In the genomic region with DNA sequence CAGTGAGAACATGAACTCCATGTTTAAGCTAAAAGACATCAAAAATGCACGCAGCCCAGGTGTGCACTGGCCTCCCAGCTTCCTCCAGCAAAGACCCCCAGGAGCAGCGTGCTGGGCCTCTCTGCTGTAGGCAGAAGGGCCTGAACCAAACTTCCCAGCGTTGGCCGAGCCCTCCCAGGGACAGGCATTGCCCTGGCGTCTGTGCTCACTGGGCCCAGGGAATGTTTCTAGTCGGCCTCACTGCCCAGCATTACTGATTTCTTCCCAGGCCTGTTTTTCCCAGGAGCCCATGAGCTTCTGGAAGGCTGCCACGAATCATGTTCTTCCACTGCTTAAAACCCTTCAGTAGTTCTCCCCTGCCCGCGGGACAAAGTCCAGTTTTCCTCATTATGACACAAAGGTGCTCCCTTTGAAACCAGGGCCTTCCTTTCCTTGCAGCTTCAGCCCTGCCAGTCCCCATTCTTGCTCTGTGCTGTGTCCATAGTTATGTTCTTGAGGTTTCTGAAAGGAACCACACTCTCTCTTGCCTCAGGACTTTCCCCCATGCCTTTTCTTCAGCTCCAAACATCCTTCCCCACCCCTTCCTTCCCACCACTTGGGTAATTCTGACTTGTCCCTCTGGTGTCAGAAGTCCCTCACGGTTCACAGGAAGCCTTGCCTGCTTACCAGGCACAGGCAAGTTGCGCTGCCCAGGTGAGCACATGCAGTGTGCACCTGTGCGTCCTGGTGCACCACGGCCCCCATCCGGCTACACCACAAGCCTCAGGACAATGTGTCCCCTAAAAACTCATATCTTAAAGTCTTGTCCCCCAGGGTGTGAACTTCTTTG, we compare ENCODE assay signal across 1 cellular context.
TF ChIP-seq lines count a peak whose summit lies in the region.

No MANE protein-coding gene starts in this region.

TF ChIP-seq in GM23338, 12 proteins besides CTCF, POLR2A, EP300 and RAD21 (continued from another document):
- no peak for TF ChIP-seq ZNF462 (CRISPR knock-in tag; IDR thresholded peaks at IDR 0.05)
- no peak for TF ChIP-seq STAT1 (IDR thresholded peaks at IDR 0.05; ENCODE audit: unreplicated experiment)
- no peak for TF ChIP-seq NANOG (IDR thresholded peaks at IDR 0.05; ENCODE audit: borderline replicate concordance)
- no peak for TF ChIP-seq CREB1 (CRISPR knock-in tag; IDR thresholded peaks at IDR 0.05; ENCODE audit: low read depth)
- TF ChIP-seq, protein P1, sequence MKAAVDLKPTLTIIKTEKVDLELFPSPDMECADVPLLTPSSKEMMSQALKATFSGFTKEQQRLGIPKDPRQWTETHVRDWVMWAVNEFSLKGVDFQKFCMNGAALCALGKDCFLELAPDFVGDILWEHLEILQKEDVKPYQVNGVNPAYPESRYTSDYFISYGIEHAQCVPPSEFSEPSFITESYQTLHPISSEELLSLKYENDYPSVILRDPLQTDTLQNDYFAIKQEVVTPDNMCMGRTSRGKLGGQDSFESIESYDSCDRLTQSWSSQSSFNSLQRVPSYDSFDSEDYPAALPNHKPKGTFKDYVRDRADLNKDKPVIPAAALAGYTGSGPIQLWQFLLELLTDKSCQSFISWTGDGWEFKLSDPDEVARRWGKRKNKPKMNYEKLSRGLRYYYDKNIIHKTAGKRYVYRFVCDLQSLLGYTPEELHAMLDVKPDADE (IDR thresholded peaks at IDR 0.05): no peak
